ENCODE assay signal across 8 cellular contexts in the genomic region with DNA sequence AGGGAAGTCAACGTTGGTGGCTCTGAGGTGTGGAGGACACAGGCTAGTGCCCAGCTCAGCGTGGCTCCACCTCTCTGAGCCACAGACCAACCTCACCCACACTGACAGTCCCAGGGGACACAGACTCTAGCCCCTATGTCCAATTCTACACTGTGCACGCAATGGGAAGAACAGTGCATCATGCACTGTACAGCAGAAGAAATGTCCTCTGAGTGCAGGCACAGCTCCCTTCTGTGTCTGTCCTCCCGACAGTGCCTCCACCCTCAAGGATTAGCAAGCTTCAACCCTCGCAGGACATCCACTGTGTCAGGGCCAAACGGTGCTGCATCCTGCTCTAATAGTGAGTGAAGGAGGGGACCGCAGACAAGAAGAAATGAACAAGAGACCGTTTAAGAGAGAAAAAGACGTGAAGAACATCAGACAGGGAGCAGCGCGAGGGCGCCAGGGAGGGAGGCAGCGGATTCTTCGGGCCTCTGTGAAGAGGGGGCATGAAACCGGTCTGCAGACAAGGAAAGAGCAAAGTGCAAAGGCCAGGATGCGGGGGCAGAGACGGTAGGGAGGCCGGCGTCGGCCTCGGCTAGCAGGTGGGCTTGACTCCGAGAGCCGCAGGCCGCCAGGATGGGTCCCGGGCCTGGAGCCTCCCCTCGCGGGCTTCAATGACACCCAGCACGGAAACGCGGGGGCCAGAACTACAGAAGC. TPM values are rescaled to one million over a fixed set of nuclear protein-coding genes. Genes with fewer than 3 reads are reported as not detected.
DNase-seq lines count a peak whose midpoint lies in the region; ATAC-seq, FAIRE-seq and TF ChIP-seq lines count a peak whose summit lies in the region.

No MANE protein-coding gene starts in this region.

- H3K9me3 ChIP-seq in HUES6 (ENCODE audit: control insufficient read depth, insufficient read depth, low read depth, low read length): no peaks in the 10 kb centered on the region
- H3K9me3 ChIP-seq in mononuclear cell (ENCODE audit: low read depth, low read length): no peaks in the 10 kb centered on the region

- H3K27ac ChIP-seq in C4-2B: peak overlapping the region; percentile 86
- peak overlapping the region; percentile 56; the same call in 1 of the 2 replicates for H3K27ac ChIP-seq in HUES6 (ENCODE audit: low read depth, low read length)

- peak overlapping the region; percentile 78 for H3K9ac ChIP-seq in HUES6 (ENCODE audit: low read length)

- DNase-seq in bronchial epithelial cell (ENCODE audit: low read depth) (no peak), cerebellar cortex (ENCODE audit: low spot score) (no peak), NCI-H2081 (lab: John Stamatoyannopoulos, UW) (no peak)
- DNase-seq in effector CD4-positive, alpha-beta T cell: no peak

- TF ChIP-seq CTCF in C4-2B (conservative IDR thresholded peaks at IDR 0.05): no peak
- no peak for TF ChIP-seq CTCF in bronchial epithelial cell (IDR thresholded peaks at IDR 0.05; ENCODE audit: insufficient read depth, low read length, severe bottlenecking)

- peaks cover 6% of the 10 kb centered on the region for H3K4me1 ChIP-seq in HUES6 (ENCODE audit: control insufficient read depth, insufficient read depth, low read length)
- peaks cover 25% of the 10 kb centered on the region for H3K4me1 ChIP-seq in mononuclear cell (ENCODE audit: insufficient read depth, low read length)

- H3K4me3 ChIP-seq in HUES6 (ENCODE audit: low read depth, low read length) (peak overlapping the region; percentile 80), bronchial epithelial cell (ENCODE audit: low read depth, low read length) (peak overlapping the region; percentile 51), mononuclear cell (ENCODE audit: low read length) (peak overlapping the region; percentile 69)

- no peaks in the 10 kb centered on the region for H3K36me3 ChIP-seq in HUES6 (ENCODE audit: control insufficient read depth, insufficient read depth, low read length)
- H3K36me3 ChIP-seq in bronchial epithelial cell (ENCODE audit: control insufficient read depth, insufficient read depth, low read length): no peaks in the 10 kb centered on the region

- no peak for ATAC-seq in GM21367 (IDR thresholded peaks at IDR 0.05; ENCODE audit: unreplicated experiment)

- no peaks in the 10 kb centered on the region for H3K27me3 ChIP-seq in HUES6 (ENCODE audit: control insufficient read depth, insufficient read depth, low read length)
- no peaks in the 10 kb centered on the region for H3K27me3 ChIP-seq in bronchial epithelial cell (ENCODE audit: control insufficient read depth, insufficient read depth, low read length)
- H3K27me3 ChIP-seq in mononuclear cell (ENCODE audit: insufficient read depth, low read length): no peaks in the 10 kb centered on the region

- no peak for FAIRE-seq in bronchial epithelial cell (lab: Jason Lieb, UNC)

RNA-seq across cellular contexts. Expression of gene ZNF837, which starts 0.6 kb away (rescaled TPM):
- total RNA-seq in bronchial epithelial cell (2.4 and 2.6 TPM in 2 replicates), mononuclear cell (0.84 TPM)

RNA-seq across cellular contexts. Expression of gene RPS5, which starts 6.9 kb away (rescaled TPM):
- 3,518 and 4,823 TPM in 2 replicates for total RNA-seq in bronchial epithelial cell
- 1,513 TPM for total RNA-seq in mononuclear cell

RNA-seq across cellular contexts. Expression of gene RNF225, which starts 15.3 kb away (rescaled TPM):
- 0.79 and 1.9 TPM in 2 replicates for total RNA-seq in bronchial epithelial cell
- 0.42 TPM for total RNA-seq in mononuclear cell

RNA-seq across cellular contexts. Expression of gene ZNF497, which starts 17.6 kb away (rescaled TPM):
- total RNA-seq in bronchial epithelial cell: 0.53 and 2.2 TPM in 2 replicates
- total RNA-seq in mononuclear cell: 0.31 TPM

RNA-seq across cellular contexts. Expression of gene A1BG, which starts 26.9 kb away (rescaled TPM):
- 2.1 and 4.7 TPM in 2 replicates for total RNA-seq in bronchial epithelial cell
- total RNA-seq in mononuclear cell: 17.7 TPM
